ENCODE assay signal across 8 cellular contexts in genomic region chr6:10404107-10404798, GRCh38. TPM values are rescaled to one million over a fixed set of nuclear protein-coding genes. Genes with fewer than 3 reads are reported as not detected.
DNase-seq lines count a peak whose midpoint lies in the region.

No MANE protein-coding gene starts in this region.

- peak; percentile 98 for DNase-seq in GM23248
- DNase-seq in Kasumi-1 (lab: John Stamatoyannopoulos, UW) = peak; percentile 98 to 99
- DNase-seq in RPMI8226 = peak; percentile 98
- DNase-seq in activated T-helper 2 cell treated with anti-CD3 and anti-CD28 coated beads, Interferon-gamma antibody, Interleukin-2, Interleukin-4, amounts not matched to agents 10 μg/mL and 5 μg/mL and 100 μg/mL, durations not matched to agents 14 hours and 24 hours and 36 hours (ENCODE audit: low spot score) = peak; percentile 90
- peak; percentile 92 for DNase-seq in fibroblast of the conjunctiva (ENCODE audit: low read depth)
- DNase-seq in neuronal stem cell (ENCODE audit: low spot score) = peak; percentile 95
- peak; percentile 80 for DNase-seq in stromal cell of bone marrow (ENCODE audit: low read depth)

- H3K9me3 ChIP-seq in ES-I3 (ENCODE audit: control insufficient read depth, insufficient read depth, low read length) (no peaks in the 10 kb centered on the region), GM23248 (ENCODE audit: low read depth) (no peaks in the 10 kb centered on the region), neuronal stem cell (replicated peaks in 1 of 2; ENCODE audit: control insufficient read depth in 2 of 2, insufficient read depth in 1 of 2, low read depth in 1 of 2, low read length in 2 of 2) (peaks cover 1 to 3% of the 10 kb centered on the region in 2 donors)

- H2BK12ac ChIP-seq in neuronal stem cell (ENCODE audit: low read length) = no peak overlapping the region

- no peak overlapping the region for H2AK5ac ChIP-seq in neuronal stem cell (ENCODE audit: low read depth, low read length)

- no peak overlapping the region for H2BK15ac ChIP-seq in neuronal stem cell (ENCODE audit: low read length)

- H3K4ac ChIP-seq in neuronal stem cell (ENCODE audit: low read length) = no peak overlapping the region

- H3K9ac ChIP-seq in ES-I3 (ENCODE audit: low read depth, low read length) (peak overlapping the region; percentile 83), GM23248 (peak overlapping the region; percentile 81), neuronal stem cell (ENCODE audit: low read depth, low read length, poor library complexity) (no peak overlapping the region)

- peak overlapping the region; percentile 75 for H3K27ac Mint-ChIP-seq in activated T-helper 2 cell treated with anti-CD3 and anti-CD28 coated beads, Interferon-gamma antibody, Interleukin-2, Interleukin-4, amounts not matched to agents 10 μg/mL and 5 μg/mL and 100 μg/mL, durations not matched to agents 14 hours and 24 hours and 36 hours

- H3K4me3 Mint-ChIP-seq in activated T-helper 2 cell treated with anti-CD3 and anti-CD28 coated beads, Interferon-gamma antibody, Interleukin-2, Interleukin-4, amounts not matched to agents 10 μg/mL and 5 μg/mL and 100 μg/mL, durations not matched to agents 14 hours and 24 hours and 36 hours (ENCODE audit: low read depth) = peak overlapping the region; percentile 73

- H3F3A ChIP-seq in GM23248 (ENCODE audit: insufficient read depth) = peaks cover 41% of the 10 kb centered on the region

- peak overlapping the region; percentile 92 for H3K23ac ChIP-seq in neuronal stem cell (ENCODE audit: low read depth, low read length, poor library complexity)

- H3K36me3 Mint-ChIP-seq in activated T-helper 2 cell treated with anti-CD3 and anti-CD28 coated beads, Interferon-gamma antibody, Interleukin-2, Interleukin-4, amounts not matched to agents 10 μg/mL and 5 μg/mL and 100 μg/mL, durations not matched to agents 14 hours and 24 hours and 36 hours (ENCODE audit: low read depth) = peaks cover 12% of the 10 kb centered on the region

- 1 to 2% methylated on average over 25 to 49 of the region's 87 CpGs for WGBS in GM23248 (ENCODE audit: low coverage in 1 of 2, low lambda C conversion rate in 2 of 2, missing lambda C conversion rate in 2 of 2), 2 experiments
- WGBS in neuronal stem cell (ENCODE audit: extremely low coverage in 2 of 2, insufficient read length in 2 of 2, insufficient replicate concordance in 1 of 2), 2 donors = no CpG with 5 or more reads among the region's 87 CpGs

- H3K36me3 ChIP-seq in ES-I3 (ENCODE audit: insufficient read depth, low read length) (no peaks in the 10 kb centered on the region), GM23248 (ENCODE audit: low read depth) (peaks cover 15% of the 10 kb centered on the region; the same call in 1 of the 2 replicates), neuronal stem cell (replicated peaks in 1 of 2; ENCODE audit: control insufficient read depth in 2 of 2, insufficient read depth in 2 of 2, low read length in 2 of 2) (no peaks in the 10 kb centered on the region)

- peak overlapping the region; percentile 89 for H2AFZ ChIP-seq in GM23248
- H2AFZ ChIP-seq in neuronal stem cell (ENCODE audit: low read length) = peak overlapping the region; percentile 96

- H3K4me2 ChIP-seq in GM23248 (ENCODE audit: unreplicated experiment) = peak overlapping the region; percentile 96
- peak overlapping the region; percentile 94 for H3K4me2 ChIP-seq in neuronal stem cell (ENCODE audit: insufficient read depth, low read length, poor library complexity, severe bottlenecking)

- H2BK5ac ChIP-seq in neuronal stem cell (ENCODE audit: low read length) = no peak overlapping the region

- H4K8ac ChIP-seq in neuronal stem cell (ENCODE audit: low read depth, low read length) = no peak overlapping the region

- no peak overlapping the region for H4K91ac ChIP-seq in neuronal stem cell (ENCODE audit: low read depth, low read length, poor library complexity)

- H3K4me3 ChIP-seq in GM23248 (peak overlapping the region; percentile 79), neuronal stem cell (ENCODE audit: low read length in 2 of 2) (peak overlapping the region; percentile 71 to 92)

- H4K20me1 ChIP-seq in GM23248 (ENCODE audit: insufficient read depth) = no peaks in the 10 kb centered on the region

- no peaks in the 10 kb centered on the region for H3K9me2 ChIP-seq in GM23248 (ENCODE audit: insufficient read depth)

- H3K27me3 ChIP-seq in GM23248 (replicated peaks; ENCODE audit: insufficient read depth) = 0 out of 2 replicates have a peak, but pooled peaks cover 3% of the 10 kb centered on the region
- peaks cover 16 to 83% (median 79%) of the 10 kb centered on the region in 3 experiments for H3K27me3 ChIP-seq in neuronal stem cell (ENCODE audit: control insufficient read depth in 3 of 3, insufficient read depth in 3 of 3, low read depth in 1 of 3, low read length in 3 of 3)

- no peak overlapping the region for H2BK120ac ChIP-seq in neuronal stem cell (ENCODE audit: low read depth, low read length)

- H3K14ac ChIP-seq in neuronal stem cell (ENCODE audit: low read length) = peak overlapping the region; percentile 63

- H3K4me1 Mint-ChIP-seq in activated T-helper 2 cell treated with anti-CD3 and anti-CD28 coated beads, Interferon-gamma antibody, Interleukin-2, Interleukin-4, amounts not matched to agents 10 μg/mL and 5 μg/mL and 100 μg/mL, durations not matched to agents 14 hours and 24 hours and 36 hours (ENCODE audit: low read depth) = peaks cover 8% of the 10 kb centered on the region

- intact Hi-C loops in activated T-helper 2 cell treated with anti-CD3 and anti-CD28 coated beads, Interferon-gamma antibody, Interleukin-2, Interleukin-4, amounts not matched to agents 10 μg/mL and 5 μg/mL and 100 μg/mL, durations not matched to agents 14 hours and 24 hours and 36 hours (cut with micrococcal nuclease) = loop anchor here (1.0 to 2.0 kb wide), 2 partner anchors 8 to 435 kb away; partner anchors contain the start of gene MAK

- H3K79me1 ChIP-seq in neuronal stem cell (ENCODE audit: low read depth, low read length) = no peaks in the 10 kb centered on the region

- peaks cover 26% of the 10 kb centered on the region for H3K4me1 ChIP-seq in ES-I3 (ENCODE audit: insufficient read depth, low read length)
- H3K4me1 ChIP-seq in GM23248 (ENCODE audit: insufficient read depth) = peaks cover 7% of the 10 kb centered on the region
- peaks cover 3 to 6% of the 10 kb centered on the region in 2 donors for H3K4me1 ChIP-seq in neuronal stem cell (ENCODE audit: control insufficient read depth in 2 of 2, insufficient read depth in 1 of 2, low read depth in 1 of 2, low read length in 2 of 2)

- peak overlapping the region; percentile 72 for H3K27ac ChIP-seq in GM23248
- H3K27ac ChIP-seq in neuronal stem cell (replicated peaks; ENCODE audit: low read length) = no peak overlapping the region

- peaks cover 73% of the 10 kb centered on the region for H3K27me3 Mint-ChIP-seq in activated T-helper 2 cell treated with anti-CD3 and anti-CD28 coated beads, Interferon-gamma antibody, Interleukin-2, Interleukin-4, amounts not matched to agents 10 μg/mL and 5 μg/mL and 100 μg/mL, durations not matched to agents 14 hours and 24 hours and 36 hours (ENCODE audit: low read depth)

- H3K79me2 ChIP-seq in GM23248 (ENCODE audit: insufficient read depth) = peaks cover 49% of the 10 kb centered on the region

- in situ Hi-C loops in GM23248 (cut with MboI) = loop anchor here (25.0 kb wide), 1 partner anchor 1417 kb away; no protein-coding TSS in a partner anchor

- H3K18ac ChIP-seq in neuronal stem cell (ENCODE audit: low read length) = peak overlapping the region; percentile 67

- H3K9me3 Mint-ChIP-seq in activated T-helper 2 cell treated with anti-CD3 and anti-CD28 coated beads, Interferon-gamma antibody, Interleukin-2, Interleukin-4, amounts not matched to agents 10 μg/mL and 5 μg/mL and 100 μg/mL, durations not matched to agents 14 hours and 24 hours and 36 hours = peaks cover 16% of the 10 kb centered on the region

RNA-seq across cellular contexts. Expression of gene TFAP2A, which starts 10.6 kb away (rescaled TPM):
- 1.9 and 2.5 TPM in 2 replicates for total RNA-seq in GM23248 (2014; rRNA removed; shearing (Covaris generic))
- polyA plus RNA-seq in GM23248 (2016; fragmentation: Nextera tagmentation; extraction: Ambion mirVana) = 7.2 and 8.4 TPM in 2 replicates
- total RNA-seq in activated T-helper 2 cell treated with anti-CD3 and anti-CD28 coated beads, Interferon-gamma antibody, Interleukin-2, Interleukin-4, amounts not matched to agents 10 μg/mL and 5 μg/mL and 100 μg/mL, durations not matched to agents 14 hours and 24 hours and 36 hours = 0.23 TPM in 1 of 2 replicates, not detected in the other
- 0.53 TPM for polyA plus RNA-seq in neuronal stem cell (2013, experiment 1 of 2)
- polyA plus RNA-seq in neuronal stem cell (2013, experiment 2 of 2) = 0.54 TPM
